ENCODE assay signal across 27 cellular contexts in the genomic region with DNA sequence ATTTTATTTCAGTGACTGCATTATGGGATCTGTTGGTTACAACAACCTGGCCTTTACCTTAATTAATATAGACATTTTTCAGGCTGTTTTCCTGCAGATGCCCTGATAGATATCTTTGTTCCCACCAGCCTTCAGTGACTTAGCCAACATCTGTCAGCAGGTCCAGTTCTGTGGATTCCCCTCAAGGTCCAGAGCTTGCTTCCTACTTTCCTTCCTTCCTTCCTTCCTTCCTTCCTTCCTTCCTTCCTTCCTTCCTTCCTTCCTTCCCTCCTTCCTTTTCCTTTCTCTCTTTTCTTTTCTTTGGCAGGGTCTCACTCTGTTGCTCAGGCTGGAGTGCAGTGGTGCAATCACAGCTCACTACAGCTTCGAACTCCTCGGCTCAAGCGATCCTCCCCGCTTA. TPM values are rescaled to one million over a fixed set of nuclear protein-coding genes. Genes with fewer than 3 reads are reported as not detected.
"Had no signal": no experiment of that assay in that cellular context is flagged by ENCODE, and none has a peak within 500 bp of the region (broad histone marks: within the 10 kb centered on the region; RNA-seq: fewer than 3 reads in every experiment).

No MANE protein-coding gene starts in this region.

- H3K27me3 ChIP-seq: Peyer's patch, SJCRH30 had no signal

- H3K4me3 ChIP-seq: K562, PC-9, Peyer's patch, SJCRH30 had no signal

- H2AFZ ChIP-seq: PC-9 had no signal

- H3K9me3 ChIP-seq: Peyer's patch, SJCRH30 had no signal

- H3K4me1 ChIP-seq: SJCRH30 had no signal

- DNase-seq: MV-4-11; NCI-H1048; NCI-H1105; NCI-H1417 treated with DMSO at 0.1 percent for 48 hours; NCI-H146; NCI-H1694 treated with DMSO at 0.1 percent for 48 hours; NCI-H1930; NCI-H2081; NCI-H2107; NCI-H226; NCI-H446; NCI-H510A; NCI-H524 treated with DMSO at 0.1 percent for 48 hours; NCI-H69; NCI-H774; NK-92 treated with Interleukin-12 subunit alpha and Interleukin-12 subunit beta, amount 100 ng/mL, for 24 hours; OCI-M1; PC-9; Peyer's patch; SHP77 treated with DMSO at 0.1 percent for 48 hours; SJCRH30 had no signal

- H3K27ac ChIP-seq: HL-60, PC-9, Peyer's patch, SJCRH30 had no signal

- H3K36me3 ChIP-seq: Peyer's patch, SJCRH30 had no signal

- H3K4me2 ChIP-seq: PC-9 had no signal

RNA-seq across cellular contexts. Expression of a gene that starts 14.4 kb away (rescaled TPM):
- total RNA-seq: LHCN-M2, MCF 10A, PC-9, Right ventricle myocardium inferior, RPMI7951, SJCRH30 had no signal
